Comparison of ENCODE assay signal across 8 cellular contexts in genomic region chr17:45620468-45620867, GRCh38.
A peak's percentile ranks its signal among the peaks of the same experiment; 100 is the strongest.
DNase-seq lines count a peak whose midpoint lies in the region; ATAC-seq and TF ChIP-seq lines count a peak whose summit lies in the region.
"Not testable (repeated sequence)": the region's sequence is repeated elsewhere in the genome, so short reads cannot be mapped to it uniquely, and the experiment has no call there.

No MANE protein-coding gene starts in this region.

- WGBS in HUES64: under 1% methylated on average over 37 of the region's 54 CpGs
- WGBS in ectodermal cell, 2 experiments: 0% methylated on average over 38 to 47 of the region's 54 CpGs

- DNase-seq in AG09309 (ENCODE audit: low read depth); sciatic nerve (ENCODE audit: low spot score): not testable (repeated sequence)
- DNase-seq in activated CD4-positive, alpha-beta memory T cell treated with anti-CD3 and anti-CD28 coated beads, Interleukin-2, amount 10 ng/mL, durations not matched to agents 7 days and 5 days: peak; percentile 28
- peak in 1 of 2 donors; percentile 19 for DNase-seq in left colon

- H3K36me3 ChIP-seq in HUES64 (ENCODE audit: insufficient read depth, low read length); ectodermal cell (ENCODE audit: control insufficient read depth, insufficient read depth, low read length): not testable (repeated sequence)

- TF ChIP-seq CTCF in AG09309 (IDR thresholded peaks at IDR 0.05; ENCODE audit: control insufficient read depth, insufficient read depth, low read depth, low read length, missing control alignments): not testable (repeated sequence)

- H3K9me3 ChIP-seq in HUES64 (ENCODE audit: insufficient read depth, low read depth, low read length); ectodermal cell (ENCODE audit: control insufficient read depth, low read length): not testable (repeated sequence)

- H3K4me1 ChIP-seq in HUES64 (ENCODE audit: insufficient read depth, low read length); ectodermal cell (ENCODE audit: control insufficient read depth, insufficient read depth, low read length): not testable (repeated sequence)

- intact Hi-C loops in left colon (cut with DNase I, micrococcal nuclease); sciatic nerve (cut with DNase I): not testable (repeated sequence)

- H3K27me3 ChIP-seq in HUES64 (ENCODE audit: insufficient read depth, low read length); ectodermal cell (ENCODE audit: control insufficient read depth, insufficient read depth, low read length, poor library complexity, severe bottlenecking): not testable (repeated sequence)

- POLR2A ChIA-PET in activated CD4-positive, alpha-beta memory T cell treated with anti-CD3 and anti-CD28 coated beads, Interleukin-2, amount 10 ng/mL, durations not matched to agents 7 days and 5 days (lab: Charles Lee): not testable (repeated sequence)

- H3K27ac ChIP-seq in HUES64 (ENCODE audit: low read depth, low read length); ectodermal cell (ENCODE audit: insufficient read depth, low read depth, low read length, poor library complexity, severe bottlenecking): not testable (repeated sequence)

- not testable (repeated sequence) for H3K27ac Mint-ChIP-seq in activated CD4-positive, alpha-beta memory T cell treated with anti-CD3 and anti-CD28 coated beads, Interleukin-2, amount 10 ng/mL, durations not matched to agents 7 days and 5 days

- peak overlapping the region; percentile 50; the same call in 1 of the 2 replicates for H3K9ac ChIP-seq in HUES64 (ENCODE audit: low read depth, low read length)

- not testable (repeated sequence) for H3K36me3 Mint-ChIP-seq in activated CD4-positive, alpha-beta memory T cell treated with anti-CD3 and anti-CD28 coated beads, Interleukin-2, amount 10 ng/mL, durations not matched to agents 7 days and 5 days (ENCODE audit: low read depth)

- H3K4me3 Mint-ChIP-seq in activated CD4-positive, alpha-beta memory T cell treated with anti-CD3 and anti-CD28 coated beads, Interleukin-2, amount 10 ng/mL, durations not matched to agents 7 days and 5 days: not testable (repeated sequence)

- CTCF ChIA-PET in activated CD4-positive, alpha-beta memory T cell treated with anti-CD3 and anti-CD28 coated beads, Interleukin-2, amount 10 ng/mL, durations not matched to agents 7 days and 5 days (lab: Charles Lee): not testable (repeated sequence)

- ATAC-seq in GM19035 (IDR thresholded peaks at IDR 0.05; ENCODE audit: unreplicated experiment) (peak; percentile 51), HG02678 (IDR thresholded peaks at IDR 0.05; ENCODE audit: unreplicated experiment) (peak; percentile 39), left colon (peak; percentile 62), sciatic nerve (peak; percentile 21)

- H3K4me1 Mint-ChIP-seq in activated CD4-positive, alpha-beta memory T cell treated with anti-CD3 and anti-CD28 coated beads, Interleukin-2, amount 10 ng/mL, durations not matched to agents 7 days and 5 days: not testable (repeated sequence)

- H3K4me3 ChIP-seq in AG09309 (ENCODE audit: control insufficient read depth, low read depth, low read length): peak overlapping the region; percentile 41
- H3K4me3 ChIP-seq in HUES64 (ENCODE audit: low read length): peak overlapping the region; percentile 45
- H3K4me3 ChIP-seq in ectodermal cell (ENCODE audit: insufficient read depth, low read depth, low read length): peak overlapping the region; percentile 37

- H3K27me3 Mint-ChIP-seq in activated CD4-positive, alpha-beta memory T cell treated with anti-CD3 and anti-CD28 coated beads, Interleukin-2, amount 10 ng/mL, durations not matched to agents 7 days and 5 days: not testable (repeated sequence)

- not testable (repeated sequence) for H3K9me3 Mint-ChIP-seq in activated CD4-positive, alpha-beta memory T cell treated with anti-CD3 and anti-CD28 coated beads, Interleukin-2, amount 10 ng/mL, durations not matched to agents 7 days and 5 days
